Comparison of ENCODE assay signal across 8 cellular contexts in the genomic region with DNA sequence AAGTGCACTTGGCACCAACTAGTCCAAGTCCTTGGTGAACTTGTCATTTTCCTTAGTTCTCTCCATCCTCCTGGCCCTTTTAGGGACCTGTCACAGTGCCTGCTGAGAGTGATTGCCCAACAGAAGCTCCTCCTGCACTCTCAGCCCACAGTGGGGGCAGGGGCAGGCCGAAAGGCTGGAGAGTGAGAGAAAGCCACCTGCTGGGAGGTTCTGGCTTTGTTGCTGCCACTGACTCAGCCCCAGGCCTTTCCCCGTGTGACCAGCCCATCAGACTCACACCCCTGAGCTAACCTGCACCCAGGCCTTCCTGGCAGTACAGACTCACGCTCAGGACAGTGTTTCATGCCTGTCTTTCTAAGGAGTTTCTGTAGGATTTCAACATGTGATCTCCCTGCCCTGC. TPM values are rescaled to one million over a fixed set of nuclear protein-coding genes. Genes with fewer than 3 reads are reported as not detected.
DNase-seq lines count a peak whose midpoint lies in the region; ATAC-seq and TF ChIP-seq lines count a peak whose summit lies in the region.

No MANE protein-coding gene starts in this region.

- 22 to 33% methylated on average over 3 of the region's 3 CpGs for WGBS in upper lobe of left lung, 2 donors

- H3K27me3 ChIP-seq in cardiac muscle cell, result no peaks in the 10 kb centered on the region
- no peaks in the 10 kb centered on the region for H3K27me3 ChIP-seq in upper lobe of left lung

- H3K4me3 ChIP-seq in cardiac muscle cell (no peak overlapping the region), upper lobe of left lung (no peak overlapping the region)

- H3K27me3 Mint-ChIP-seq in activated CD4-positive, alpha-beta memory T cell treated with anti-CD3 and anti-CD28 coated beads for 36 hours, result peaks cover 1% of the 10 kb centered on the region
- peaks cover 20% of the 10 kb centered on the region for H3K27me3 Mint-ChIP-seq in activated CD4-positive, alpha-beta memory T cell treated with anti-CD3 and anti-CD28 coated beads, Interleukin-2, amount 10 ng/mL, durations not matched to agents 7 days and 5 days

- TF ChIP-seq CTCF in cardiac muscle cell (IDR thresholded peaks at IDR 0.05; ENCODE audit: low read depth, low read length), result peak; percentile 26
- TF ChIP-seq CTCF in upper lobe of left lung (IDR thresholded peaks at IDR 0.05), result peak in 3 of 6 experiments; percentile 38 to 59 (median 38)

- no peak overlapping the region for H3K27ac Mint-ChIP-seq in activated CD4-positive, alpha-beta memory T cell treated with anti-CD3 and anti-CD28 coated beads for 36 hours
- no peak overlapping the region for H3K27ac Mint-ChIP-seq in activated CD4-positive, alpha-beta memory T cell treated with anti-CD3 and anti-CD28 coated beads, Interleukin-2, amount 10 ng/mL, durations not matched to agents 7 days and 5 days

- H3K9me3 ChIP-seq in cardiac muscle cell (ENCODE audit: low read depth) (no peaks in the 10 kb centered on the region), upper lobe of left lung (no peaks in the 10 kb centered on the region)

- peak in 1 of 4 donors; percentile 25 for TF ChIP-seq POLR2A in upper lobe of left lung (IDR thresholded peaks at IDR 0.05)

- H3K4me3 Mint-ChIP-seq in activated CD4-positive, alpha-beta memory T cell treated with anti-CD3 and anti-CD28 coated beads for 36 hours, result no peak overlapping the region
- H3K4me3 Mint-ChIP-seq in activated CD4-positive, alpha-beta memory T cell treated with anti-CD3 and anti-CD28 coated beads, Interleukin-2, amount 10 ng/mL, durations not matched to agents 7 days and 5 days, result no peak overlapping the region

- peak; percentile 77 to 88 for ATAC-seq in upper lobe of left lung (ENCODE audit: low FRiP score in 2 of 2)
- no peak for ATAC-seq in HG03280 (IDR thresholded peaks at IDR 0.05; ENCODE audit: unreplicated experiment)

- H3K36me3 ChIP-seq in cardiac muscle cell (no peaks in the 10 kb centered on the region), upper lobe of left lung (no peaks in the 10 kb centered on the region)

- H3K4me1 Mint-ChIP-seq in activated CD4-positive, alpha-beta memory T cell treated with anti-CD3 and anti-CD28 coated beads for 36 hours (ENCODE audit: low read depth), result no peaks in the 10 kb centered on the region
- H3K4me1 Mint-ChIP-seq in activated CD4-positive, alpha-beta memory T cell treated with anti-CD3 and anti-CD28 coated beads, Interleukin-2, amount 10 ng/mL, durations not matched to agents 7 days and 5 days, result no peaks in the 10 kb centered on the region

- peak; percentile 11 for DNase-seq in activated CD4-positive, alpha-beta memory T cell treated with anti-CD3 and anti-CD28 coated beads for 36 hours
- no peak for DNase-seq in activated CD4-positive, alpha-beta memory T cell treated with anti-CD3 and anti-CD28 coated beads, Interleukin-2, amount 10 ng/mL, durations not matched to agents 7 days and 5 days
- DNase-seq in RKO (ENCODE audit: low spot score), result peak; percentile 28
- peak; percentile 45 to 53 for DNase-seq in cardiac muscle cell (ENCODE audit: low read depth in 1 of 2, low spot score in 1 of 2)
- peak in 1 of 2 donors; percentile 90 for DNase-seq in upper lobe of left lung
- no peak for DNase-seq in NCI-H446 treated with DMSO at 0.1 percent for 48 hours (lab: John Stamatoyannopoulos, UW)
- DNase-seq in DMS114 treated with DMSO at 0.1 percent for 48 hours (lab: John Stamatoyannopoulos, UW; ENCODE audit: unreplicated experiment), result no peak

- H3K27ac ChIP-seq in cardiac muscle cell (no peak overlapping the region), upper lobe of left lung (peak overlapping the region in 2 of 4 donors; percentile 26 to 65)

- H3K4me1 ChIP-seq in cardiac muscle cell (ENCODE audit: low read depth) (no peaks in the 10 kb centered on the region), upper lobe of left lung (peaks cover 7 to 15% (median 14%) of the 10 kb centered on the region in 4 donors)

- POLR2A ChIA-PET in activated CD4-positive, alpha-beta memory T cell treated with anti-CD3 and anti-CD28 coated beads for 36 hours (lab: Charles Lee), result no interaction called here
- POLR2A ChIA-PET in activated CD4-positive, alpha-beta memory T cell treated with anti-CD3 and anti-CD28 coated beads, Interleukin-2, amount 10 ng/mL, durations not matched to agents 7 days and 5 days (lab: Charles Lee), result interaction anchor here (1.6 kb wide), 1 partner anchor 11 kb away, joined by 3 read pairs; no protein-coding TSS in a partner anchor

- no peak for TF ChIP-seq EP300 in upper lobe of left lung (IDR thresholded peaks at IDR 0.05)

- no peaks in the 10 kb centered on the region for H3K36me3 Mint-ChIP-seq in activated CD4-positive, alpha-beta memory T cell treated with anti-CD3 and anti-CD28 coated beads for 36 hours
- no peaks in the 10 kb centered on the region for H3K36me3 Mint-ChIP-seq in activated CD4-positive, alpha-beta memory T cell treated with anti-CD3 and anti-CD28 coated beads, Interleukin-2, amount 10 ng/mL, durations not matched to agents 7 days and 5 days (ENCODE audit: low read depth)

- H3K9me3 Mint-ChIP-seq in activated CD4-positive, alpha-beta memory T cell treated with anti-CD3 and anti-CD28 coated beads for 36 hours, result no peaks in the 10 kb centered on the region
- H3K9me3 Mint-ChIP-seq in activated CD4-positive, alpha-beta memory T cell treated with anti-CD3 and anti-CD28 coated beads, Interleukin-2, amount 10 ng/mL, durations not matched to agents 7 days and 5 days, result no peaks in the 10 kb centered on the region

- CTCF ChIA-PET in activated CD4-positive, alpha-beta memory T cell treated with anti-CD3 and anti-CD28 coated beads for 36 hours (lab: Charles Lee), result interaction anchor here (1.0 to 2.1 kb wide), 3 partner anchors 22 to 118 kb away, joined by 3 to 15 read pairs (median 6); no protein-coding TSS in a partner anchor
- CTCF ChIA-PET in activated CD4-positive, alpha-beta memory T cell treated with anti-CD3 and anti-CD28 coated beads, Interleukin-2, amount 10 ng/mL, durations not matched to agents 7 days and 5 days (lab: Charles Lee), result interaction anchor here (0.9 to 1.6 kb wide), 4 partner anchors 22 to 116 kb away, joined by 3 to 8 read pairs (median 3); no protein-coding TSS in a partner anchor

- intact Hi-C loops in activated CD4-positive, alpha-beta memory T cell treated with anti-CD3 and anti-CD28 coated beads for 36 hours (cut with micrococcal nuclease), result no loop called here

RNA-seq across cellular contexts. Expression of a gene that starts 17.1 kb away (rescaled TPM):
- not detected for total RNA-seq in activated CD4-positive, alpha-beta memory T cell treated with anti-CD3 and anti-CD28 coated beads for 36 hours
- not detected for total RNA-seq in activated CD4-positive, alpha-beta memory T cell treated with anti-CD3 and anti-CD28 coated beads, Interleukin-2, amount 10 ng/mL, durations not matched to agents 7 days and 5 days
- total RNA-seq in cardiac muscle cell (0.24 TPM in 1 of 2 replicates, not detected in the other), upper lobe of left lung (under 1 TPM in 1 of 6 donors, not detected in 5; 0.33 TPM)
- polyA plus RNA-seq in cardiac muscle cell, result not detected in 2 replicates

RNA-seq across cellular contexts. Expression of a gene that starts 26.3 kb away (rescaled TPM):
- 100 to 1,000 TPM; 151 to 153 TPM for total RNA-seq in activated CD4-positive, alpha-beta memory T cell treated with anti-CD3 and anti-CD28 coated beads for 36 hours
- total RNA-seq in activated CD4-positive, alpha-beta memory T cell treated with anti-CD3 and anti-CD28 coated beads, Interleukin-2, amount 10 ng/mL, durations not matched to agents 7 days and 5 days, result 100 to 1,000 TPM; 127 to 128 TPM
- total RNA-seq in cardiac muscle cell (78.3 and 160 TPM in 2 replicates), upper lobe of left lung (100 to 1,000 TPM in 3 of 6 donors, 10 to 100 TPM in 3; 26.5 to 130 (median 89.9) TPM)
- polyA plus RNA-seq in cardiac muscle cell, result 349 and 465 TPM in 2 replicates

RNA-seq across cellular contexts. Expression of a gene that starts 43.0 kb away (rescaled TPM):
- under 1 TPM; 0.19 to 0.48 TPM for total RNA-seq in activated CD4-positive, alpha-beta memory T cell treated with anti-CD3 and anti-CD28 coated beads for 36 hours
- total RNA-seq in activated CD4-positive, alpha-beta memory T cell treated with anti-CD3 and anti-CD28 coated beads, Interleukin-2, amount 10 ng/mL, durations not matched to agents 7 days and 5 days, result under 1 TPM; 0.35 to 0.55 TPM
- total RNA-seq in cardiac muscle cell (0.21 and 0.66 TPM in 2 replicates), upper lobe of left lung (10 to 100 TPM in 4 of 6 donors, 1 to 10 TPM in 2; 7.8 to 23.0 (median 15.4) TPM)
- polyA plus RNA-seq in cardiac muscle cell, result 0.87 and 0.91 TPM in 2 replicates

Comparison
In these comparisons a context has a peak if more than half of its experiments do, and no peak if none do; other contexts are left out.
1. DNase-seq: peak in activated CD4-positive, alpha-beta memory T cell treated with anti-CD3 and anti-CD28 coated beads for 36 hours (single experiment), RKO (single experiment) and cardiac muscle cell (2 of 2); none in activated CD4-positive, alpha-beta memory T cell treated with anti-CD3 and anti-CD28 coated beads, Interleukin-2, amount 10 ng/mL, durations not matched to agents 7 days and 5 days (single experiment), NCI-H446 treated with DMSO at 0.1 percent for 48 hours (single experiment) and DMS114 treated with DMSO at 0.1 percent for 48 hours (single experiment).